1 cellular context compared by ENCODE assay signal in genomic region chr3:170565495-170565894, GRCh38.
A peak's percentile ranks its signal among the peaks of the same experiment; 100 is the strongest.
TF ChIP-seq lines count a peak whose summit lies in the region.

No MANE protein-coding gene starts in this region.

TF ChIP-seq in GM12891, 5 proteins besides CTCF, POLR2A, EP300 and RAD21:
- TF ChIP-seq SPI1 (IDR thresholded peaks at IDR 0.05; ENCODE audit: low read depth, low read length) (peak; percentile 43; the same call in 1 of the 2 replicates), PAX5 (IDR thresholded peaks at IDR 0.05; ENCODE audit: insufficient read depth, low read length, severe bottlenecking) (no peak)
TF ChIP-seq in GM12891: peak in this region for 1.
